Comparison of ENCODE assay signal across 9 cellular contexts in genomic region chr11:64343740-64344133, GRCh38. TPM values are rescaled to one million over a fixed set of nuclear protein-coding genes. Genes with fewer than 3 reads are reported as not detected.
DNase-seq lines count a peak whose midpoint lies in the region; ATAC-seq, FAIRE-seq and TF ChIP-seq lines count a peak whose summit lies in the region.
"Had no signal": no experiment of that assay in that cellular context is flagged by ENCODE, and none has a peak within 500 bp of the region (broad histone marks: within the 10 kb centered on the region; RNA-seq: fewer than 3 reads in every experiment).

No MANE protein-coding gene starts in this region.

- no peaks in the 10 kb centered on the region for H3F3A ChIP-seq in SK-N-SH (replicated peaks; ENCODE audit: insufficient read depth)

- peak; percentile 62 for TF ChIP-seq RAD21 in SK-N-SH (IDR thresholded peaks at IDR 0.05; ENCODE audit: low read length)

- POLR2A ChIA-PET in SK-N-SH (lab: Yijun Ruan, JAX) = no interaction called here

- CTCF ChIA-PET in SK-N-SH (lab: Yijun Ruan, JAX) = interaction anchor here (1.2 to 5.7 kb wide), 3 partner anchors 11 to 93 kb away, joined by 3 to 42 read pairs (median 7); partner anchors contain the start of genes ESRRA and PLCB3

- peaks cover 26% of the 10 kb centered on the region for H3K4me1 Mint-ChIP-seq in T-helper 2 cell treated with Interferon-gamma antibody and Interleukin-4, amounts not matched to agents 5 μg/mL and 100 μg/mL, for 36 hours (ENCODE audit: low read depth)

- H3K9me2 ChIP-seq in SK-N-SH = no peaks in the 10 kb centered on the region

- H3K27ac ChIP-seq in SK-N-SH (ENCODE audit: low read depth in 2 of 2, low read length in 1 of 2) (no peak overlapping the region), right cardiac atrium (ENCODE audit: low read length) (no peak overlapping the region)

- H3K36me3 ChIP-seq in SK-N-SH (replicated peaks in 1 of 2; ENCODE audit: control insufficient read depth in 1 of 2, insufficient read depth in 2 of 2, low read length in 1 of 2) = no peaks in the 10 kb centered on the region

- H3K27me3 Mint-ChIP-seq in T-helper 2 cell treated with Interferon-gamma antibody and Interleukin-4, amounts not matched to agents 5 μg/mL and 100 μg/mL, for 36 hours (ENCODE audit: low read depth) = no peaks in the 10 kb centered on the region

- no peak for TF ChIP-seq EP300 in SK-N-SH (IDR thresholded peaks at IDR 0.05; ENCODE audit: borderline replicate concordance in 1 of 2, low read depth in 1 of 2, low read length in 1 of 2)

- H3K9me3 Mint-ChIP-seq in T-helper 2 cell treated with Interferon-gamma antibody and Interleukin-4, amounts not matched to agents 5 μg/mL and 100 μg/mL, for 36 hours = no peaks in the 10 kb centered on the region

- no peaks in the 10 kb centered on the region for H3K9me3 ChIP-seq in SK-N-SH
- no peaks in the 10 kb centered on the region for H3K9me3 ChIP-seq in right cardiac atrium (ENCODE audit: control insufficient read depth, low read length)

- TF ChIP-seq CTCF in GM10266 (IDR thresholded peaks at IDR 0.05; ENCODE audit: control insufficient read depth, insufficient read depth, low read depth, missing control alignments) (peak; percentile 39), SK-N-SH (IDR thresholded peaks at IDR 0.05) (peak; percentile 41)

- H4K20me1 ChIP-seq in SK-N-SH (ENCODE audit: insufficient read depth) = no peaks in the 10 kb centered on the region

- no peak overlapping the region for H3K4me2 ChIP-seq in SK-N-SH

- in situ Hi-C loops in ACHN (cut with HindIII; ENCODE audit: low pct_ligation_motif_present, low pct_unique_long_range_greater_than_20kb, low sequenced_read_pairs) = no loop called here

- no peaks in the 10 kb centered on the region for H3K79me2 ChIP-seq in SK-N-SH (ENCODE audit: insufficient read depth)

- no peak overlapping the region for H2AFZ ChIP-seq in SK-N-SH (ENCODE audit: low read depth)

- H3K4me1 ChIP-seq in SK-N-SH (ENCODE audit: control insufficient read depth in 1 of 2, insufficient read depth in 2 of 2, low read depth in 1 of 2, low read length in 1 of 2) (no peaks in the 10 kb centered on the region; a peak in 1 of 4 replicates), right cardiac atrium (ENCODE audit: control insufficient read depth, insufficient read depth, low read length) (no peaks in the 10 kb centered on the region)

- 82% methylated on average over 9 of the region's 10 CpGs for whole genome bisulfite sequencing in SK-N-SH (ENCODE audit: low lambda C conversion rate)
- 72% methylated on average over 10 of the region's 10 CpGs for WGBS in right cardiac atrium

- DNase-seq in ACHN (peak; percentile 39), GM10266 (ENCODE audit: extremely low spot score) (no peak), SK-N-SH (peak; percentile 79), right cardiac atrium (peak in 2 of 3 donors; percentile 70 to 73), sciatic nerve (ENCODE audit: low spot score) (no peak), RCC 7860 (ENCODE audit: low spot score) (no peak)
- no peak for DNase-seq in T-helper 2 cell treated with Interferon-gamma antibody and Interleukin-4, amounts not matched to agents 5 μg/mL and 100 μg/mL, for 36 hours (ENCODE audit: low spot score)
- DNase-seq: activated effector memory CD4-positive, alpha-beta T cell treated with anti-CD3 and anti-CD28 coated beads, Interleukin-2, amount 50 U/mL, for 16 hours had no signal

- no peak overlapping the region for H3K27ac Mint-ChIP-seq in T-helper 2 cell treated with Interferon-gamma antibody and Interleukin-4, amounts not matched to agents 5 μg/mL and 100 μg/mL, for 36 hours

- peaks cover 31% of the 10 kb centered on the region for H3K36me3 Mint-ChIP-seq in T-helper 2 cell treated with Interferon-gamma antibody and Interleukin-4, amounts not matched to agents 5 μg/mL and 100 μg/mL, for 36 hours (ENCODE audit: low read depth)

- H3K4me3 ChIP-seq in SK-N-SH (ENCODE audit: low read depth in 2 of 2, low read length in 1 of 2) (no peak overlapping the region), right cardiac atrium (ENCODE audit: low read length) (no peak overlapping the region)

- intact Hi-C loops in right cardiac atrium (cut with DNase I) (no loop called here), sciatic nerve (cut with DNase I) (no loop called here)

- no peak overlapping the region for H3K9ac ChIP-seq in SK-N-SH

- FAIRE-seq in RCC 7860 (lab: Jason Lieb, UNC) = no peak

- H3K4me3 Mint-ChIP-seq in T-helper 2 cell treated with Interferon-gamma antibody and Interleukin-4, amounts not matched to agents 5 μg/mL and 100 μg/mL, for 36 hours = no peak overlapping the region

- ATAC-seq in right cardiac atrium (peak in 1 of 2 donors; percentile 4), GM21825 (IDR thresholded peaks at IDR 0.05; ENCODE audit: unreplicated experiment) (no peak), sciatic nerve (no peak)

- H3K27me3 ChIP-seq in SK-N-SH (ENCODE audit: insufficient read depth) = no peaks in the 10 kb centered on the region
- H3K27me3 ChIP-seq in right cardiac atrium (ENCODE audit: control insufficient read depth, insufficient read depth) = no peaks in the 10 kb centered on the region

TF ChIP-seq in SK-N-SH, 30 proteins besides CTCF, POLR2A, EP300 and RAD21:
- TF ChIP-seq ZBTB33 (IDR thresholded peaks at IDR 0.05; ENCODE audit: borderline replicate concordance, low read depth) (no peak), SMC3 (IDR thresholded peaks at IDR 0.05; ENCODE audit: low read depth, low read length) (peak; percentile 32; the same call in 1 of the 2 replicates), NRF1 (IDR thresholded peaks at IDR 0.05; ENCODE audit: low read depth, low read length) (no peak)
TF ChIP-seq in SK-N-SH: peak in this region for 1.

RNA-seq across cellular contexts. Expression of gene CCDC88B, which starts 3.7 kb away (rescaled TPM):
- 2.4 and 3.4 TPM in 2 replicates for polyA plus RNA-seq in SK-N-SH (2012; rRNA removed)
- 1.3 and 2.7 TPM in 2 replicates for polyA plus RNA-seq in SK-N-SH (2012; cell fraction: cytosol; rRNA removed)
- 1.5 and 4.3 TPM in 2 replicates for polyA plus RNA-seq in SK-N-SH (2012; cell fraction: nucleus; rRNA removed)
- 10 to 100 TPM in 3 of 4 donors, 1 to 10 TPM in 1; 5.9 to 14.4 (median 11.6) TPM for total RNA-seq in right cardiac atrium
- 25.1 TPM for polyA plus RNA-seq in right cardiac atrium
- 12.9 TPM for total RNA-seq in sciatic nerve

RNA-seq across cellular contexts. Expression of gene RPS6KA4, which starts 15.2 kb away (rescaled TPM):
- 43.4 and 44.7 TPM in 2 replicates for polyA plus RNA-seq in SK-N-SH (2012; rRNA removed)
- polyA plus RNA-seq in SK-N-SH (2012; cell fraction: cytosol; rRNA removed) = 15.4 and 27.8 TPM in 2 replicates
- 86.8 and 120 TPM in 2 replicates for polyA plus RNA-seq in SK-N-SH (2012; cell fraction: nucleus; rRNA removed)
- 10 to 100 TPM; 17.0 to 17.6 (median 17.1) TPM for total RNA-seq in right cardiac atrium
- 12.8 TPM for polyA plus RNA-seq in right cardiac atrium
- 23.8 TPM for total RNA-seq in sciatic nerve

RNA-seq across cellular contexts. Expression of gene PRDX5, which starts 25.8 kb away (rescaled TPM):
- polyA plus RNA-seq in SK-N-SH (2012; rRNA removed) (875 and 1,000 TPM in 2 replicates), right cardiac atrium (683 TPM)
- polyA plus RNA-seq in SK-N-SH (2012; cell fraction: cytosol; rRNA removed) = 911 and 944 TPM in 2 replicates
- polyA plus RNA-seq in SK-N-SH (2012; cell fraction: nucleus; rRNA removed) = 283 and 326 TPM in 2 replicates
- total RNA-seq in right cardiac atrium (100 to 1,000 TPM; 258 to 356 (median 315) TPM), sciatic nerve (143 TPM)

RNA-seq across cellular contexts. Expression of gene TRMT112, which starts 26.4 kb away (rescaled TPM):
- polyA plus RNA-seq in SK-N-SH (2012; rRNA removed) = 649 and 699 TPM in 2 replicates
- 528 and 601 TPM in 2 replicates for polyA plus RNA-seq in SK-N-SH (2012; cell fraction: cytosol; rRNA removed)
- 225 and 384 TPM in 2 replicates for polyA plus RNA-seq in SK-N-SH (2012; cell fraction: nucleus; rRNA removed)
- 100 to 1,000 TPM in 3 of 4 donors, 10 to 100 TPM in 1; 91.7 to 103 (median 102) TPM for total RNA-seq in right cardiac atrium
- 144 TPM for polyA plus RNA-seq in right cardiac atrium
- total RNA-seq in sciatic nerve = 149 TPM

RNA-seq across cellular contexts. Expression of gene ESRRA, which starts 38.4 kb away (rescaled TPM):
- polyA plus RNA-seq in SK-N-SH (2012; rRNA removed) (27.8 and 31.7 TPM in 2 replicates), right cardiac atrium (199 TPM)
- polyA plus RNA-seq in SK-N-SH (2012; cell fraction: cytosol; rRNA removed) = 24.0 and 31.6 TPM in 2 replicates
- 42.5 and 71.4 TPM in 2 replicates for polyA plus RNA-seq in SK-N-SH (2012; cell fraction: nucleus; rRNA removed)
- total RNA-seq in right cardiac atrium (100 to 1,000 TPM; 132 to 171 (median 141) TPM), sciatic nerve (17.4 TPM)

Comparison
In these comparisons a context has a peak if more than half of its experiments do, and no peak if none do; other contexts are left out.
1. DNase-seq: peak in ACHN (single experiment), SK-N-SH (single experiment) and right cardiac atrium (2 of 3); none in GM10266 (single experiment), T-helper 2 cell treated with Interferon-gamma antibody and Interleukin-4, amounts not matched to agents 5 μg/mL and 100 μg/mL, for 36 hours (single experiment), sciatic nerve (single experiment) and RCC 7860 (single experiment).